In the genomic region with DNA sequence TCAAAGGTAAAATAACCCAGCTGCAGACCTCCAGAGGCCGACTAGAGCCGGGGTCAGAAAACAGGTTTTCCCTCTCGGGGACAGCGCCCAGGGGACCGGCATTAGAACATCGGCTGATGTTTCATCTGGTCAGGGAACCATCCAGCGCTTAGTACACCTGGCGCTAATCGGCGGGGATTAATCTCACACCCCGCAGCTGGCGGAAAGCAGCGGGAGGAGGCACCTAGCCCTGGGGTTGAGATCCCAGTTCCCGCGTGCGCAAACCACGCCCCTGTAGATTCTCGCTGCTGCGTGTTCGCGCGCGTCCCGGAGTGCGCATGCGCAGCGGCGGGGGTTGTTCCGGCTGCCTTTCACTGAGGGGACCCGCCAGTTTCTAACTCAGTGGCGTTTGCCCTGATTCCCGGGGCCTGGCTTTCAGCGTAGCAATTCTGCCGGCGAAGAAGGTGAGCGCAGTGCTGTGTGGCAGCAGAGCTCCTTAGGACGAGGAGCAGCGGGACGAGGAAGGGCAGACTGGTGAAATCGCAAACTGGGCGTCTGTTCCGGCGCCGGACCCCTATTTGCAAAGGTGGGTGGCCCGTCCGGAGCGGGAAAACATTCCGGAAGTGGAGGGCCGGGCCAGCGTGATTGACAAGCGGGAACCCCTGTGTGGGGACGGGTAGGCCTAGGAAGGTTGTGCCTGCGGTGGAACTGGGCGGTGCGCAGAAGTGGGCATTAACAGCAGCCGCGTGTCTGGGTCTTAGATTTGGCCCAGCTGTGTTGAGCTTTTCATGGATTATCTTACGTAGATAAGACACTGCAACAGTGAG, we compare ENCODE assay signal across 1 cellular context.
TF ChIP-seq lines count a peak whose summit lies in the region.

TSS of gene DDX11 (plus strand) at position 334 of the 806 bp plus-strand sequence. CDS start 4,534 bp downstream, outside the sequence.

TF ChIP-seq in K562, 482 proteins besides CTCF, POLR2A, EP300 and RAD21 (continued from another document):
- TF ChIP-seq, protein P1, sequence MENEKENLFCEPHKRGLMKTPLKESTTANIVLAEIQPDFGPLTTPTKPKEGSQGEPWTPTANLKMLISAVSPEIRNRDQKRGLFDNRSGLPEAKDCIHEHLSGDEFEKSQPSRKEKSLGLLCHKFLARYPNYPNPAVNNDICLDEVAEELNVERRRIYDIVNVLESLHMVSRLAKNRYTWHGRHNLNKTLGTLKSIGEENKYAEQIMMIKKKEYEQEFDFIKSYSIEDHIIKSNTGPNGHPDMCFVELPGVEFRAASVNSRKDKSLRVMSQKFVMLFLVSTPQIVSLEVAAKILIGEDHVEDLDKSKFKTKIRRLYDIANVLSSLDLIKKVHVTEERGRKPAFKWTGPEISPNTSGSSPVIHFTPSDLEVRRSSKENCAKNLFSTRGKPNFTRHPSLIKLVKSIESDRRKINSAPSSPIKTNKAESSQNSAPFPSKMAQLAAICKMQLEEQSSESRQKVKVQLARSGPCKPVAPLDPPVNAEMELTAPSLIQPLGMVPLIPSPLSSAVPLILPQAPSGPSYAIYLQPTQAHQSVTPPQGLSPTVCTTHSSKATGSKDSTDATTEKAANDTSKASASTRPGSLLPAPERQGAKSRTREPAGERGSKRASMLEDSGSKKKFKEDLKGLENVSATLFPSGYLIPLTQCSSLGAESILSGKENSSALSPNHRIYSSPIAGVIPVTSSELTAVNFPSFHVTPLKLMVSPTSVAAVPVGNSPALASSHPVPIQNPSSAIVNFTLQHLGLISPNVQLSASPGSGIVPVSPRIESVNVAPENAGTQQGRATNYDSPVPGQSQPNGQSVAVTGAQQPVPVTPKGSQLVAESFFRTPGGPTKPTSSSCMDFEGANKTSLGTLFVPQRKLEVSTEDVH (IDR thresholded peaks at IDR 0.05; ENCODE audit: low read depth, partially characterized antibody) = peak; percentile 86
- TF ChIP-seq SP2 (IDR thresholded peaks at IDR 0.05; ENCODE audit: extremely low read depth, low read depth, low read length, poor library complexity, severe bottlenecking) (peak; percentile 49), LCOR (CRISPR knock-in tag; IDR thresholded peaks at IDR 0.05) (peak; percentile 70; the same call in 1 of the 2 replicates), PHF20 (IDR thresholded peaks at IDR 0.05; ENCODE audit: partially characterized antibody) (peak; percentile 47), PHF8 (IDR thresholded peaks at IDR 0.05; ENCODE audit: borderline replicate concordance, low read length) (peak; percentile 56; the same call in 1 of the 2 replicates), ESRRA (IDR thresholded peaks at IDR 0.05; ENCODE audit: borderline replicate concordance, low read depth) (0 out of 2 replicates have a peak, but pooled peaks have one; percentile 11), ETV1 (tag; conservative IDR thresholded peaks at IDR 0.05; ENCODE audit: low read depth) (peak; percentile 39; the same call in 1 of the 2 replicates), ZNF395 (CRISPR knock-in tag; IDR thresholded peaks at IDR 0.05) (peak; percentile 45; the same call in 1 of the 2 replicates), EP400 (IDR thresholded peaks at IDR 0.05) (peak; percentile 90), TCF3 (CRISPR knock-in tag; IDR thresholded peaks at IDR 0.05) (peak; percentile 43), MNT (conservative IDR thresholded peaks at IDR 0.05) (peak in 1 of 2 experiments; percentile 73)
- TF ChIP-seq, protein P2, sequence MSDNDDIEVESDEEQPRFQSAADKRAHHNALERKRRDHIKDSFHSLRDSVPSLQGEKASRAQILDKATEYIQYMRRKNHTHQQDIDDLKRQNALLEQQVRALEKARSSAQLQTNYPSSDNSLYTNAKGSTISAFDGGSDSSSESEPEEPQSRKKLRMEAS (CRISPR knock-in tag; IDR thresholded peaks at IDR 0.05) = peak; percentile 91
